Comparison of ENCODE assay signal across 8 cellular contexts in the genomic region with DNA sequence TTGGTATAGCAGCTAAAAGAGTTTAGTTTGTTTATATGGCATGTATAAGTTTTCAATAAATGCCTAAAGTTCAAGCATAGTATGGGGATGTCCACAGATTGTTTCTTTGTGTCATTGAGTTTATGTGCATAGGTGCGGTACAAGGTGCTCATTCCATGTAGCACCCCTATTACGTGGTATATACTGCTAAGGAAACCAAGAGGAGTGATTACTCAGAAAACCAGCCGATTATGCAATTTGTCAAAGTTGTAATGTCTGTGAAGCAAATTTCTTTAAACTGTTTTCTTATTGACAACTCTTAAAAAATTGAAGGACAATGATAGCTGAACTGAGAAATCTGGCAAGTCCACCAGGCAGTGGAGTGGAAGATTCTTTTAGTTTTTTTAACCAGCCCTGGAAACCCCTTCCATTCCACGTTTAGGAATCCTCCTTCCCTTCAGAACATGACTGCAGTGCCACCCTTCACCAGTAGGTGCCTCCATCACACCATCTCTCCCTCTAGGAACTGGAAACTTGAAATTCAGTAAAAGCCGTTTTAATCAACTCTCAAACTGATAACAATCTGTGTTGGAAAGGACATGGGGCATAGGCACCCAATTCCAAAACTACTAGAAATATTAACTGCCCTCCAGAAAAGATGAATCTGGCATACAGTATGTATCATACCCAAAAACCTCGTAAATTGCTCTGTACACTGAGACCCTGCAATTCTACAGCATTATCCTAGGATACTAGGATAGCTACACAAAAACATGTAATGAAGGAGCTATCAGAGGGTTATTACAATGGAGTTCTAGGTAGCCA. TPM values are rescaled to one million over a fixed set of nuclear protein-coding genes. Genes with fewer than 3 reads are reported as not detected.
DNase-seq lines count a peak whose midpoint lies in the region; ATAC-seq, FAIRE-seq and TF ChIP-seq lines count a peak whose summit lies in the region.

No MANE protein-coding gene starts in this region.

- TF ChIP-seq RAD21 in K562 (CRISPR knock-in tag; conservative IDR thresholded peaks at IDR 0.05 in 1 of 2, IDR thresholded peaks at IDR 0.05 in 1 of 2), result peak; percentile 98

- TF ChIP-seq CTCF in GM06990 (IDR thresholded peaks at IDR 0.05; ENCODE audit: insufficient read depth, low read length, poor library complexity, severe bottlenecking) (peak; percentile 97), K562 (IDR thresholded peaks at IDR 0.05 in 2 of 3, conservative IDR thresholded peaks at IDR 0.05 in 1 of 3; ENCODE audit: insufficient read depth in 2 of 3, low read depth in 1 of 3, low read length in 3 of 3) (peak; percentile 87 to 95 (median 92))

- no peaks in the 10 kb centered on the region for H3K27me3 ChIP-seq in GM06990 (replicated peaks; ENCODE audit: control insufficient read depth, insufficient read depth, low read length)
- no peaks in the 10 kb centered on the region for H3K27me3 ChIP-seq in K562 (ENCODE audit: control insufficient read depth in 2 of 2, insufficient read depth in 2 of 2, low read length in 2 of 2)

- no peaks in the 10 kb centered on the region for H3K9me1 ChIP-seq in K562 (ENCODE audit: control insufficient read depth, insufficient read depth, low read length)

- no peaks in the 10 kb centered on the region for H4K20me1 ChIP-seq in K562 (replicated peaks; ENCODE audit: control insufficient read depth, insufficient read depth, low read length)

- H3K36me3 ChIP-seq in GM06990 (ENCODE audit: control insufficient read depth, insufficient read depth, low read length) (peaks cover 2% of the 10 kb centered on the region; the same call in 1 of the 2 replicates), K562 (ENCODE audit: control insufficient read depth, insufficient read depth, low read length) (peaks cover 39% of the 10 kb centered on the region; the same call in 2 of the 3 replicates)

- H3K4me3 ChIP-seq in GM06990 (replicated peaks; ENCODE audit: low read depth, low read length) (no peak overlapping the region), K562 (no peak overlapping the region)

- no peaks in the 10 kb centered on the region for H3K79me2 ChIP-seq in K562 (ENCODE audit: control insufficient read depth, insufficient read depth, low read length)

- no peak overlapping the region for H2AFZ ChIP-seq in K562 (ENCODE audit: low read depth, low read length)

- FAIRE-seq in TTC549 (lab: Jason Lieb, UNC) (peak; percentile 54), K562 (lab: Jason Lieb, UNC) (peak; percentile 89)

- no TSS peak for BruUV-seq in K562 (replicated peaks; lab: Mats Ljungman, UMichigan)

- no peak overlapping the region for H3K9ac ChIP-seq in K562 (ENCODE audit: insufficient read depth in 1 of 2, low read depth in 2 of 2, low read length in 2 of 2)

- POLR2A ChIA-PET in K562 (lab: Yijun Ruan, JAX), result interaction anchor here (1.2 kb wide), 1 partner anchor 146 kb away, joined by 4 read pairs; no protein-coding TSS in a partner anchor

- no peak for TF ChIP-seq POLR2A in K562 (conservative IDR thresholded peaks at IDR 0.05)

- in situ Hi-C loops in K562 (cut with MboI), result loop anchor here (5.0 kb wide), 1 partner anchor 238 kb away; no protein-coding TSS in a partner anchor

- no peak for TF ChIP-seq EP300 in K562 (IDR thresholded peaks at IDR 0.05; ENCODE audit: low read length)

- DNase-seq in GM06990 (ENCODE audit: extremely low read depth, insufficient read length), result no peak
- peak; percentile 51 for DNase-seq in NCI-H1092 treated with DMSO at 0.1 percent for 48 hours (lab: John Stamatoyannopoulos, UW)
- DNase-seq in K562 (ENCODE audit: extremely low read depth in 1 of 4, low spot score in 3 of 4), result peak; percentile 46 to 74 (median 48)
- DNase-seq in iPS-NIHi7 (ENCODE audit: extremely low spot score), result peak; percentile 59
- peak; percentile 44 to 60 for DNase-seq in stimulated activated CD4-positive, alpha-beta T cell treated with anti-CD3 and anti-CD28 coated beads, Interleukin-12 subunit alpha, Interleukin-12 subunit beta, amount 100 ng/mL, for 24 hours (ENCODE audit: low read depth in 2 of 2)

- CTCF ChIA-PET in K562 (lab: Yijun Ruan, JAX; ENCODE audit: low intra/inter-chr PET ratio), result interaction anchor here (0.6 to 2.9 kb wide), 7 partner anchors 33 to 1472 kb away, joined by 3 to 41 read pairs (median 5); no protein-coding TSS in a partner anchor

- no peak overlapping the region for H3K27ac ChIP-seq in K562 (ENCODE audit: extremely low read depth, low read depth, low read length)

- H3K9me3 ChIP-seq in K562 (replicated peaks; ENCODE audit: control insufficient read depth, insufficient read depth, low read depth, low read length), result no peaks in the 10 kb centered on the region

- intact Hi-C loops in K562 (cut with micrococcal nuclease), result loop anchor here (1.0 to 10.0 kb wide), 7 partner anchors 52 to 455 kb away; a partner anchor contains a TSS

- 36% methylated on average over 6 of the region's 6 CpGs for WGBS in K562 (ENCODE audit: insufficient coverage, low coverage, missing lambda C conversion rate)

- H3K4me1 ChIP-seq in K562 (replicated peaks in 1 of 2; ENCODE audit: control insufficient read depth in 2 of 2, insufficient read depth in 2 of 2, low read length in 2 of 2), result no peaks in the 10 kb centered on the region; a peak in 1 of 5 replicates

- no peak overlapping the region for H3K4me2 ChIP-seq in K562 (ENCODE audit: insufficient read depth, low read length)

- ATAC-seq in K562 (peak; percentile 79), GM21576 (IDR thresholded peaks at IDR 0.05; ENCODE audit: unreplicated experiment) (no peak), GM21737 (IDR thresholded peaks at IDR 0.05; ENCODE audit: unreplicated experiment) (no peak)

RNA-seq across cellular contexts. Expression of a gene that starts 43.5 kb away (rescaled TPM):
- 70.6 and 104 TPM in 2 replicates for total RNA-seq in K562 (2011; cell fraction: chromatin; rRNA removed; ENCODE audit: low replicate concordance)
- total RNA-seq in K562 (2011; cell fraction: nucleolus; rRNA removed), result 39.7 and 39.9 TPM in 2 replicates
- 58.3 and 71.0 TPM in 2 replicates for total RNA-seq in K562 (2011; cell fraction: nucleoplasm; rRNA removed)
- total RNA-seq in K562 (2014; rRNA removed) (25.4 and 27.6 TPM in 2 replicates), K562 (2014; rRNA removed; fragmentation: Illumina TruSeq; extraction: Trizol) (25.3 and 28.7 TPM in 2 replicates), K562 (2015; rRNA removed; fragmentation: Illumina TruSeq; extraction: Trizol) (30.8 and 32.5 TPM in 2 replicates), K562 (2021) (24.4 and 25.9 TPM in 2 replicates)
- polyA plus RNA-seq in K562 (2011; rRNA removed) (43.7 and 45.1 TPM in 2 replicates), K562 (2014; fragmentation: Illumina TruSeq; extraction: Trizol) (28.0 and 28.5 TPM in 2 replicates), K562 (2014; fragmentation: Nextera tagmentation; extraction: Ambion mirVana) (10 to 100 TPM; 10.5 to 13.1 TPM), K562 (2014; rRNA removed) (23.8 and 30.3 TPM in 2 replicates)
- 13.4 and 19.6 TPM in 2 replicates for polyA plus RNA-seq in K562 (2011; cell fraction: cytosol; rRNA removed)
- polyA plus RNA-seq in K562 (2011; cell fraction: nucleus; rRNA removed), result 56.3 and 65.5 TPM in 2 replicates
- 21.0 and 35.6 TPM in 2 replicates for polyA plus RNA-seq in K562 (2012)
- 56.2 and 67.1 TPM in 2 replicates for polyA minus RNA-seq in K562 (2011; rRNA and poly(A)+ RNA removed)
- polyA minus RNA-seq in K562 (2011; cell fraction: cytosol; rRNA and poly(A)+ RNA removed), result 22.6 and 24.3 TPM in 2 replicates
- 37.7 and 66.2 TPM in 2 replicates for polyA minus RNA-seq in K562 (2011; cell fraction: nucleus; rRNA and poly(A)+ RNA removed)

RNA-seq across cellular contexts. Expression of a gene that starts 43.5 kb away (rescaled TPM):
- 34.3 and 68.1 TPM in 2 replicates for total RNA-seq in K562 (2011; cell fraction: chromatin; rRNA removed; ENCODE audit: low replicate concordance)
- total RNA-seq in K562 (2011; cell fraction: nucleolus; rRNA removed), result 29.9 and 32.4 TPM in 2 replicates
- 36.9 and 47.4 TPM in 2 replicates for total RNA-seq in K562 (2011; cell fraction: nucleoplasm; rRNA removed)
- total RNA-seq in K562 (2014; rRNA removed) (39.7 and 50.9 TPM in 2 replicates), K562 (2014; rRNA removed; fragmentation: Illumina TruSeq; extraction: Trizol) (57.0 and 67.3 TPM in 2 replicates), K562 (2015; rRNA removed; fragmentation: Illumina TruSeq; extraction: Trizol) (52.4 and 56.8 TPM in 2 replicates), K562 (2021) (52.2 and 54.0 TPM in 2 replicates)
- polyA plus RNA-seq in K562 (2011; rRNA removed) (43.3 and 48.1 TPM in 2 replicates), K562 (2014; fragmentation: Illumina TruSeq; extraction: Trizol) (45.6 and 48.1 TPM in 2 replicates), K562 (2014; fragmentation: Nextera tagmentation; extraction: Ambion mirVana) (10 to 100 TPM; 23.3 to 33.1 TPM), K562 (2014; rRNA removed) (39.1 and 43.6 TPM in 2 replicates)
- 9.7 and 15.2 TPM in 2 replicates for polyA plus RNA-seq in K562 (2011; cell fraction: cytosol; rRNA removed)
- polyA plus RNA-seq in K562 (2011; cell fraction: nucleus; rRNA removed), result 49.4 and 58.9 TPM in 2 replicates
- polyA plus RNA-seq in K562 (2012), result 30.2 and 41.2 TPM in 2 replicates
- polyA minus RNA-seq in K562 (2011; rRNA and poly(A)+ RNA removed), result 37.9 and 42.8 TPM in 2 replicates
- polyA minus RNA-seq in K562 (2011; cell fraction: cytosol; rRNA and poly(A)+ RNA removed), result 21.3 and 21.5 TPM in 2 replicates
- 45.8 and 58.8 TPM in 2 replicates for polyA minus RNA-seq in K562 (2011; cell fraction: nucleus; rRNA and poly(A)+ RNA removed)

RNA-seq across cellular contexts. Expression of a gene that starts 50.4 kb away (rescaled TPM):
- total RNA-seq in K562 (2011; cell fraction: chromatin; rRNA removed; ENCODE audit: low replicate concordance), result 8.4 and 10.3 TPM in 2 replicates
- total RNA-seq in K562 (2011; cell fraction: nucleolus; rRNA removed), result 4.1 and 4.8 TPM in 2 replicates
- total RNA-seq in K562 (2011; cell fraction: nucleoplasm; rRNA removed), result 9.6 and 13.8 TPM in 2 replicates
- total RNA-seq in K562 (2014; rRNA removed) (2.2 TPM in 2 replicates), K562 (2014; rRNA removed; fragmentation: Illumina TruSeq; extraction: Trizol) (2.2 and 3.2 TPM in 2 replicates), K562 (2015; rRNA removed; fragmentation: Illumina TruSeq; extraction: Trizol) (2.9 and 3.5 TPM in 2 replicates), K562 (2021) (3.8 and 4.7 TPM in 2 replicates)
- polyA plus RNA-seq in K562 (2011; rRNA removed) (2.6 and 3.1 TPM in 2 replicates), K562 (2014; fragmentation: Illumina TruSeq; extraction: Trizol) (1.4 and 1.6 TPM in 2 replicates), K562 (2014; fragmentation: Nextera tagmentation; extraction: Ambion mirVana) (1 to 10 TPM; 1.0 to 1.9 TPM), K562 (2014; rRNA removed) (1.8 and 2.4 TPM in 2 replicates)
- polyA plus RNA-seq in K562 (2011; cell fraction: cytosol; rRNA removed), result 1.3 and 1.8 TPM in 2 replicates
- 5.6 and 5.7 TPM in 2 replicates for polyA plus RNA-seq in K562 (2011; cell fraction: nucleus; rRNA removed)
- 1.8 and 2.8 TPM in 2 replicates for polyA plus RNA-seq in K562 (2012)
- polyA minus RNA-seq in K562 (2011; rRNA and poly(A)+ RNA removed), result 5.3 and 6.9 TPM in 2 replicates
- polyA minus RNA-seq in K562 (2011; cell fraction: cytosol; rRNA and poly(A)+ RNA removed), result 2.7 and 3.2 TPM in 2 replicates
- 3.9 and 6.3 TPM in 2 replicates for polyA minus RNA-seq in K562 (2011; cell fraction: nucleus; rRNA and poly(A)+ RNA removed)

RNA-seq across cellular contexts. Expression of a gene that starts 50.8 kb away (rescaled TPM):
- total RNA-seq in K562 (2011; cell fraction: chromatin; rRNA removed; ENCODE audit: low replicate concordance), result 5.6 and 11.9 TPM in 2 replicates
- total RNA-seq in K562 (2011; cell fraction: nucleolus; rRNA removed), result 3.3 and 3.7 TPM in 2 replicates
- total RNA-seq in K562 (2011; cell fraction: nucleoplasm; rRNA removed), result 8.4 and 14.1 TPM in 2 replicates
- total RNA-seq in K562 (2014; rRNA removed) (22.0 and 32.7 TPM in 2 replicates), K562 (2014; rRNA removed; fragmentation: Illumina TruSeq; extraction: Trizol) (26.2 and 28.2 TPM in 2 replicates), K562 (2015; rRNA removed; fragmentation: Illumina TruSeq; extraction: Trizol) (26.0 and 26.5 TPM in 2 replicates), K562 (2021) (17.5 and 18.9 TPM in 2 replicates)
- polyA plus RNA-seq in K562 (2011; rRNA removed) (26.9 and 32.7 TPM in 2 replicates), K562 (2014; fragmentation: Illumina TruSeq; extraction: Trizol) (36.9 and 40.2 TPM in 2 replicates), K562 (2014; fragmentation: Nextera tagmentation; extraction: Ambion mirVana) (10 to 100 TPM; 40.0 to 44.1 TPM), K562 (2014; rRNA removed) (26.3 and 27.3 TPM in 2 replicates)
- 9.0 and 16.7 TPM in 2 replicates for polyA plus RNA-seq in K562 (2011; cell fraction: cytosol; rRNA removed)
- 7.8 and 12.3 TPM in 2 replicates for polyA plus RNA-seq in K562 (2011; cell fraction: nucleus; rRNA removed)
- 24.3 and 54.4 TPM in 2 replicates for polyA plus RNA-seq in K562 (2012)
- 18.1 and 18.9 TPM in 2 replicates for polyA minus RNA-seq in K562 (2011; rRNA and poly(A)+ RNA removed)
- 5.5 and 9.6 TPM in 2 replicates for polyA minus RNA-seq in K562 (2011; cell fraction: cytosol; rRNA and poly(A)+ RNA removed)
- 2.6 and 5.8 TPM in 2 replicates for polyA minus RNA-seq in K562 (2011; cell fraction: nucleus; rRNA and poly(A)+ RNA removed)
